In genomic region chr2:10301946-10302478, GRCh38 we compare ENCODE assay signal across 8 cellular contexts. TPM values are rescaled to one million over a fixed set of nuclear protein-coding genes. Genes with fewer than 3 reads are reported as not detected.
A peak's percentile ranks its signal among the peaks of the same experiment; 100 is the strongest.
DNase-seq lines count a peak whose midpoint lies in the region; ATAC-seq and TF ChIP-seq lines count a peak whose summit lies in the region.

No MANE protein-coding gene starts in this region.

- peak overlapping the region; percentile 16 for H3K27ac ChIP-seq in subcutaneous abdominal adipose tissue (ENCODE audit: low read depth, low read length)

- H3K27me3 Mint-ChIP-seq in activated naive CD4-positive, alpha-beta T cell treated with anti-CD3 and anti-CD28 coated beads for 36 hours (ENCODE audit: low read depth): no peaks in the 10 kb centered on the region
- no peaks in the 10 kb centered on the region for H3K27me3 Mint-ChIP-seq in activated CD8-positive, alpha-beta T cell treated with anti-CD3 and anti-CD28 coated beads for 36 hours

- DNase-seq in activated naive CD4-positive, alpha-beta T cell treated with anti-CD3 and anti-CD28 coated beads for 36 hours: peak; percentile 38
- DNase-seq in activated naive CD4-positive, alpha-beta T cell treated with anti-CD3 and anti-CD28 coated beads, Interleukin-2, amount 50 U/mL, for 16 hours: no peak
- peak; percentile 53 for DNase-seq in activated CD8-positive, alpha-beta T cell treated with anti-CD3 and anti-CD28 coated beads for 36 hours
- no peak for DNase-seq in kidney epithelial cell (ENCODE audit: low read depth)

- H3K36me3 ChIP-seq in kidney epithelial cell (ENCODE audit: control insufficient read depth, insufficient read depth, low read length): no peaks in the 10 kb centered on the region
- no peaks in the 10 kb centered on the region for H3K36me3 ChIP-seq in subcutaneous abdominal adipose tissue (ENCODE audit: control insufficient read depth in 5 of 5, insufficient read depth in 5 of 5, low read length in 5 of 5)

- intact Hi-C loops in activated naive CD4-positive, alpha-beta T cell treated with anti-CD3 and anti-CD28 coated beads for 36 hours (cut with micrococcal nuclease): loop anchor here (1.0 to 10.0 kb wide), 7 partner anchors 30 to 747 kb away; partner anchors contain the start of genes ADAM17 and RRM2
- intact Hi-C loops in activated CD8-positive, alpha-beta T cell treated with anti-CD3 and anti-CD28 coated beads for 36 hours (cut with micrococcal nuclease): loop anchor here (10.0 kb wide), 1 partner anchor 177 kb away; the partner anchor contains the start of gene RRM2

- no peak for ATAC-seq in activated CD8-positive, alpha-beta T cell treated with anti-CD3 and anti-CD28 coated beads for 36 hours
- ATAC-seq in HG02973 (IDR thresholded peaks at IDR 0.05; ENCODE audit: unreplicated experiment): no peak
- ATAC-seq in HG03280 (IDR thresholded peaks at IDR 0.05; ENCODE audit: unreplicated experiment): no peak
- no peak for ATAC-seq in GM21619 (IDR thresholded peaks at IDR 0.05; ENCODE audit: unreplicated experiment)

- CTCF ChIA-PET in activated naive CD4-positive, alpha-beta T cell treated with anti-CD3 and anti-CD28 coated beads for 36 hours (lab: Charles Lee): interaction anchor here (0.6 to 11.4 kb wide), 12 partner anchors 18 to 176 kb away, joined by 3 to 125 read pairs (median 4); no protein-coding TSS in a partner anchor
- CTCF ChIA-PET in activated CD8-positive, alpha-beta T cell treated with anti-CD3 and anti-CD28 coated beads for 36 hours (lab: Charles Lee): interaction anchor here (0.7 to 9.5 kb wide), 9 partner anchors 8 to 181 kb away, joined by 3 to 135 read pairs (median 4); partner anchors contain the start of gene ODC1

- TF ChIP-seq CTCF in activated CD8-positive, alpha-beta T cell treated with anti-CD3 and anti-CD28 coated beads for 36 hours (IDR thresholded peaks at IDR 0.05): no peak
- no peak for TF ChIP-seq CTCF in kidney epithelial cell (IDR thresholded peaks at IDR 0.05; ENCODE audit: insufficient read depth, low read length, poor library complexity, severe bottlenecking)

- peaks cover 2% of the 10 kb centered on the region for H3K36me3 Mint-ChIP-seq in activated naive CD4-positive, alpha-beta T cell treated with anti-CD3 and anti-CD28 coated beads for 36 hours (ENCODE audit: low read depth)
- peaks cover 27% of the 10 kb centered on the region for H3K36me3 Mint-ChIP-seq in activated CD8-positive, alpha-beta T cell treated with anti-CD3 and anti-CD28 coated beads for 36 hours (ENCODE audit: low read depth)

- peaks cover 2 to 44% (median 36%) of the 10 kb centered on the region in 5 donors for H3K4me1 ChIP-seq in subcutaneous abdominal adipose tissue (ENCODE audit: control insufficient read depth in 5 of 5, insufficient read depth in 5 of 5, low read length in 5 of 5)

- H3K4me3 ChIP-seq in kidney epithelial cell (ENCODE audit: low read depth, low read length) (peak overlapping the region; percentile 48), subcutaneous abdominal adipose tissue (ENCODE audit: low read depth in 1 of 5, low read length in 5 of 5) (peak overlapping the region; percentile 42 to 86 (median 55))

- no peaks in the 10 kb centered on the region for H3K27me3 ChIP-seq in kidney epithelial cell (ENCODE audit: control insufficient read depth, insufficient read depth, low read length)
- H3K27me3 ChIP-seq in subcutaneous abdominal adipose tissue (ENCODE audit: control insufficient read depth in 5 of 5, insufficient read depth in 4 of 5, low read length in 5 of 5): no peaks in the 10 kb centered on the region

- peaks cover 70% of the 10 kb centered on the region for H3K4me1 Mint-ChIP-seq in activated naive CD4-positive, alpha-beta T cell treated with anti-CD3 and anti-CD28 coated beads for 36 hours (ENCODE audit: low read depth)
- H3K4me1 Mint-ChIP-seq in activated CD8-positive, alpha-beta T cell treated with anti-CD3 and anti-CD28 coated beads for 36 hours (ENCODE audit: low read depth): peaks cover 68% of the 10 kb centered on the region

- H3K4me3 Mint-ChIP-seq in activated naive CD4-positive, alpha-beta T cell treated with anti-CD3 and anti-CD28 coated beads for 36 hours: peak overlapping the region; percentile 65
- H3K4me3 Mint-ChIP-seq in activated CD8-positive, alpha-beta T cell treated with anti-CD3 and anti-CD28 coated beads for 36 hours: peak overlapping the region; percentile 76

- POLR2A ChIA-PET in activated CD8-positive, alpha-beta T cell treated with anti-CD3 and anti-CD28 coated beads for 36 hours (lab: Charles Lee): interaction anchor here (0.7 to 5.5 kb wide), 9 partner anchors 14 to 179 kb away, joined by 3 to 59 read pairs (median 3); partner anchors contain the start of gene RRM2

- no peaks in the 10 kb centered on the region for H3K9me3 Mint-ChIP-seq in activated naive CD4-positive, alpha-beta T cell treated with anti-CD3 and anti-CD28 coated beads for 36 hours
- H3K9me3 Mint-ChIP-seq in activated CD8-positive, alpha-beta T cell treated with anti-CD3 and anti-CD28 coated beads for 36 hours: peaks cover 6% of the 10 kb centered on the region

- peak overlapping the region; percentile 16 for H3K27ac Mint-ChIP-seq in activated naive CD4-positive, alpha-beta T cell treated with anti-CD3 and anti-CD28 coated beads for 36 hours
- peak overlapping the region; percentile 89 for H3K27ac Mint-ChIP-seq in activated CD8-positive, alpha-beta T cell treated with anti-CD3 and anti-CD28 coated beads for 36 hours

- H3K9me3 ChIP-seq in subcutaneous abdominal adipose tissue (ENCODE audit: control insufficient read depth in 5 of 5, low read length in 5 of 5): no peaks in the 10 kb centered on the region

- H3K9ac ChIP-seq in subcutaneous abdominal adipose tissue (ENCODE audit: low read length in 5 of 5): peak overlapping the region in 3 of 5 donors; percentile 30 to 73 (median 34)

RNA-seq across cellular contexts. Expression of gene HPCAL1, which starts 0.7 kb away (rescaled TPM):
- total RNA-seq in activated naive CD4-positive, alpha-beta T cell treated with anti-CD3 and anti-CD28 coated beads for 36 hours: 10 to 100 TPM; 71.4 to 73.8 TPM
- 100 to 1,000 TPM; 166 to 170 TPM for total RNA-seq in activated CD8-positive, alpha-beta T cell treated with anti-CD3 and anti-CD28 coated beads for 36 hours
- total RNA-seq in kidney epithelial cell: 33.7 and 41.3 TPM in 2 replicates

Comparison
In these comparisons a context has a peak if more than half of its experiments do, and no peak if none do; other contexts are left out.
1. DNase-seq: peak in activated naive CD4-positive, alpha-beta T cell treated with anti-CD3 and anti-CD28 coated beads for 36 hours (single experiment) and activated CD8-positive, alpha-beta T cell treated with anti-CD3 and anti-CD28 coated beads for 36 hours (single experiment); none in activated naive CD4-positive, alpha-beta T cell treated with anti-CD3 and anti-CD28 coated beads, Interleukin-2, amount 50 U/mL, for 16 hours (single experiment) and kidney epithelial cell (single experiment).